9 cellular contexts compared by ENCODE assay signal in genomic region chr16:49492090-49492801, GRCh38.
A peak's percentile ranks its signal among the peaks of the same experiment; 100 is the strongest.
DNase-seq lines count a peak whose midpoint lies in the region; ATAC-seq, FAIRE-seq and TF ChIP-seq lines count a peak whose summit lies in the region.
"Had no signal": no experiment of that assay in that cellular context is flagged by ENCODE, and none has a peak within 500 bp of the region (broad histone marks: within the 10 kb centered on the region; RNA-seq: fewer than 3 reads in every experiment).

No MANE protein-coding gene starts in this region.

- FAIRE-seq in D721Med (lab: Jason Lieb, UNC) (no peak), HTR-8/SVneo (lab: Jason Lieb, UNC) (no peak)

- H3K4me3 ChIP-seq in H7 (ENCODE audit: insufficient read depth, low read depth, low read length) (no peak overlapping the region), PC-3 (ENCODE audit: low read length) (peak overlapping the region; percentile 49), kidney epithelial cell (ENCODE audit: low read depth, low read length) (no peak overlapping the region)
- H3K4me3 ChIP-seq: SJSA1 had no signal

- peak overlapping the region; percentile 76 for H2AFZ ChIP-seq in PC-3 (ENCODE audit: low read length)

- H3K27ac Mint-ChIP-seq in brain = peak overlapping the region in 1 of 5 experiments; percentile 74

- H3K27me3 Mint-ChIP-seq in brain = peaks cover 10% of the 10 kb centered on the region

- peaks cover 8% of the 10 kb centered on the region for H3K36me3 Mint-ChIP-seq in brain

- no peaks in the 10 kb centered on the region for H3K9me2 ChIP-seq in PC-3 (replicated peaks; ENCODE audit: low read length)

- POLR2A ChIA-PET in PC-3 (lab: Charles Lee; ENCODE audit: unreplicated experiment) = no interaction called here

- no peaks in the 10 kb centered on the region for H4K20me1 ChIP-seq in PC-3 (ENCODE audit: low read length)

- DNase-seq in D721Med (ENCODE audit: insufficient read length, low spot score) (peak; percentile 53), H7 (peak; percentile 98), PC-3 (peak; percentile 6), kidney epithelial cell (ENCODE audit: low read depth) (no peak), HTR-8/SVneo (ENCODE audit: insufficient read length, low spot score) (no peak), SW 1271 (lab: John Stamatoyannopoulos, UW) (no peak)
- peak; percentile 10 to 43 for DNase-seq in stimulated activated CD4-positive, alpha-beta T cell treated with anti-CD3 and anti-CD28 coated beads, Interleukin-4, amount 100 ng/mL, for 4 hours

- peak; percentile 48; the same call in 1 of the 2 replicates for ATAC-seq in PC-3

- H3K9me3 ChIP-seq in PC-3 (ENCODE audit: low read length) = no peaks in the 10 kb centered on the region
- H3K9me3 ChIP-seq: SJSA1 had no signal

- CTCF ChIA-PET in PC-3 (lab: Charles Lee) = interaction anchor here (0.6 kb wide), 1 partner anchor 147 kb away, joined by 6 read pairs; no protein-coding TSS in a partner anchor

- no peaks in the 10 kb centered on the region for H3K9me3 Mint-ChIP-seq in brain

- H3K4me1 ChIP-seq in PC-3 (ENCODE audit: insufficient read depth, low read length) = no peaks in the 10 kb centered on the region

- H3K27me3 ChIP-seq in H7 (ENCODE audit: control insufficient read depth, insufficient read depth, low read length) (no peaks in the 10 kb centered on the region), PC-3 (ENCODE audit: low read length) (0 out of 2 replicates have a peak, but pooled peaks cover 6% of the 10 kb centered on the region), kidney epithelial cell (ENCODE audit: control insufficient read depth, insufficient read depth, low read length) (peaks cover 24% of the 10 kb centered on the region)
- H3K27me3 ChIP-seq: SJSA1 had no signal

- H3K36me3 ChIP-seq in H7 (replicated peaks; ENCODE audit: control insufficient read depth, insufficient read depth, low read length) = no peaks in the 10 kb centered on the region
- H3K36me3 ChIP-seq in PC-3 (ENCODE audit: low read depth, low read length) = no peaks in the 10 kb centered on the region
- H3K36me3 ChIP-seq in kidney epithelial cell (ENCODE audit: control insufficient read depth, insufficient read depth, low read length) = no peaks in the 10 kb centered on the region
- H3K36me3 ChIP-seq: SJSA1 had no signal

- no peak overlapping the region for H3K27ac ChIP-seq in PC-3 (ENCODE audit: low read length)
- H3K27ac ChIP-seq: SJSA1 had no signal

- TF ChIP-seq CTCF in D721Med (IDR thresholded peaks at IDR 0.05; ENCODE audit: insufficient read depth, missing control alignments) = peak; percentile 60
- TF ChIP-seq CTCF in PC-3 (conservative IDR thresholded peaks at IDR 0.05; ENCODE audit: low read depth, low read length) = peak; percentile 70
- TF ChIP-seq CTCF in brain (conservative IDR thresholded peaks at IDR 0.05) = peak; percentile 74 to 96
- TF ChIP-seq CTCF in kidney epithelial cell (IDR thresholded peaks at IDR 0.05; ENCODE audit: insufficient read depth, low read length, poor library complexity, severe bottlenecking) = peak; percentile 84

- intact Hi-C loops in PC-3 (cut with micrococcal nuclease) = no loop called here

- peak overlapping the region; percentile 68 for H3K4me2 ChIP-seq in PC-3 (ENCODE audit: low read length)

- H3K79me2 ChIP-seq in PC-3 (ENCODE audit: low read length) = no peaks in the 10 kb centered on the region

- H3F3A ChIP-seq in PC-3 (ENCODE audit: low read length, unreplicated experiment) = no peaks in the 10 kb centered on the region

- no TSS peak for BruUV-seq in PC-3 (replicated peaks; lab: Mats Ljungman, UMichigan)

- H3K4me1 Mint-ChIP-seq in brain = peaks cover 48% of the 10 kb centered on the region

- no peak overlapping the region for H3K9ac ChIP-seq in PC-3 (ENCODE audit: low read length)

- H3K4me3 Mint-ChIP-seq in brain = no peak overlapping the region

Comparison
In these comparisons a context has a peak if more than half of its experiments do, and no peak if none do; other contexts are left out.
1. DNase-seq: peak in D721Med (single experiment), H7 (single experiment), PC-3 (single experiment) and stimulated activated CD4-positive, alpha-beta T cell treated with anti-CD3 and anti-CD28 coated beads, Interleukin-4, amount 100 ng/mL, for 4 hours (2 of 2); none in kidney epithelial cell (single experiment), HTR-8/SVneo (single experiment) and SW 1271 (0 of 2).
2. Peak in every context shown above with its lines, with median percentiles within 50 percentile points of each other: CTCF ChIP-seq.